ENCODE assay signal across 6 cellular contexts in the genomic region with DNA sequence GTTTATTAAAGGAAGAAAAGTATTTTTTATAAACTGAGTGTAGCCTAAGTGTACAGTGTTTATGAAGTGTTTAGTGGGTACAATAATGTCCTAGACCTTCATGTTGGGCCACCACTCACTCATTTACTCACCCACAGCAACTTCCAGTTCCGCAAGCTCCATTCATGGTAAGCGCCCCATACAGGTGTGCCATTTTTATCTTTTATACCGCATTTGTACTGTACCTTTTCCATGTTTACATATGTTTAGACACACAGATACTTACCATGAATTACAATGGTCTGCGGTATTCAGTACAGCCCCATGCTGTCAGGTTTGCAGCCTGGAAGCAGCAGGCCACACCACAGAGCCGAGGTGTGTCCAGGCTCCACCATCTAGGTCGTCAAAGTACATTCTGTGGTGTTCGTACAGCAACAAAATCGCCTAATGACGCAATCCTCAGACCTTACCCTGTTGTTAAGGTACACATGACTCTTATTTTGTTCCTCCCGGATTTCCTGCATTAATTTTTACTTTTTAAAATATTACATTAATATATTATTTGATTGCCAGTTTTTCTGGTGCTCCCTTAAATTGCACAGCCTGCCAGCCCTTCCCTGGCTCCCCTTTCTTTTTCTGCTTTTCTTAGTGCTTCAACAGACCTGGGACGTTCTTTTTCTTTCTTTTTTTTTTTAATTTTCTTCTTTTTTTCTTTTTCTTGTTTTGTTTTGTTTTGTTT. TPM values are rescaled to one million over a fixed set of nuclear protein-coding genes. Genes with fewer than 3 reads are reported as not detected.
DNase-seq lines count a peak whose midpoint lies in the region; ATAC-seq, FAIRE-seq and TF ChIP-seq lines count a peak whose summit lies in the region.

No MANE protein-coding gene starts in this region.

- H3K27ac ChIP-seq in BLaER1 (peak overlapping the region; percentile 82), GM12878 (ENCODE audit: control insufficient read depth, insufficient read depth) (peak overlapping the region; percentile 64)

- intact Hi-C loops in GM12878 (cut with micrococcal nuclease; ENCODE audit: unreplicated experiment) = loop anchor here (5.0 kb wide), 1 partner anchor 185 kb away; a partner anchor contains a TSS

- no peak for TF ChIP-seq POLR2A in GM12878 (IDR thresholded peaks at IDR 0.05; ENCODE audit: low read depth, low read length)

- H3K9ac ChIP-seq in BLaER1 (peak overlapping the region; percentile 88), Loucy (ENCODE audit: low read depth, low read length, poor library complexity, severe bottlenecking) (peak overlapping the region; percentile 84), GM12878 (ENCODE audit: control insufficient read depth, insufficient read depth, low read length) (peak overlapping the region; percentile 95)

- no peak for ATAC-seq in GM12878
- peak in 1 of 2 donors; percentile 30 for ATAC-seq in naive thymus-derived CD8-positive, alpha-beta T cell
- no peak for ATAC-seq in HG03095 (IDR thresholded peaks at IDR 0.05; ENCODE audit: unreplicated experiment)

- H3K4me3 ChIP-seq in BLaER1 = peak overlapping the region; percentile 80
- H3K4me3 ChIP-seq in Loucy (ENCODE audit: low read length, poor library complexity, severe bottlenecking) = peak overlapping the region; percentile 98
- H3K4me3 ChIP-seq in GM12878 = peak overlapping the region; percentile 85

- POLR2A ChIA-PET in GM12878 (lab: Charles Lee) = interaction anchor here (0.7 to 1.4 kb wide), 5 partner anchors 25 to 83 kb away, joined by 3 to 8 read pairs (median 4); a partner anchor contains a TSS
- POLR2A ChIA-PET in naive thymus-derived CD8-positive, alpha-beta T cell (lab: Charles Lee) = interaction anchor here (0.8 to 5.9 kb wide), 7 partner anchors 12 to 722 kb away, joined by 3 to 75 read pairs (median 16); a partner anchor contains a TSS

- H3K79me2 ChIP-seq in Loucy (ENCODE audit: insufficient read depth, low read length) = peaks cover 40% of the 10 kb centered on the region
- H3K79me2 ChIP-seq in GM12878 (ENCODE audit: control insufficient read depth, insufficient read depth, low read length) = peaks cover 38% of the 10 kb centered on the region

- H3K36me3 Mint-ChIP-seq in naive thymus-derived CD8-positive, alpha-beta T cell = peaks cover 2 to 31% (median 4%) of the 10 kb centered on the region in 3 donors

- H3K36me3 ChIP-seq in BLaER1 = peaks cover 27% of the 10 kb centered on the region
- peaks cover 7% of the 10 kb centered on the region for H3K36me3 ChIP-seq in Loucy (ENCODE audit: insufficient read depth, low read length)
- peaks cover 0 to 9% of the 10 kb centered on the region in 2 experiments; a peak in 1 of 4 replicates for H3K36me3 ChIP-seq in GM12878 (ENCODE audit: control insufficient read depth in 2 of 2, insufficient read depth in 2 of 2, low read length in 1 of 2)

- CTCF ChIA-PET in GM12878 (lab: Yijun Ruan, JAX) = interaction anchor here (0.7 to 5.7 kb wide), 24 partner anchors 9 to 723 kb away, joined by 3 to 121 read pairs (median 5); a partner anchor contains a TSS

- TF ChIP-seq CTCF in Loucy (conservative IDR thresholded peaks at IDR 0.05; ENCODE audit: low read length) = no peak
- no peak for TF ChIP-seq CTCF in GM12878 (IDR thresholded peaks at IDR 0.05 in 2 of 3, conservative IDR thresholded peaks at IDR 0.05 in 1 of 3; ENCODE audit: control insufficient read depth in 2 of 3, extremely low read depth in 1 of 3, insufficient read depth in 1 of 3, low read depth in 3 of 3, low read length in 3 of 3)

- FAIRE-seq in GM12878 (lab: Jason Lieb, UNC) = no peak

- no peaks in the 10 kb centered on the region for H3K27me3 Mint-ChIP-seq in naive thymus-derived CD8-positive, alpha-beta T cell

- H4K20me1 ChIP-seq in BLaER1 (peaks cover 23% of the 10 kb centered on the region), Loucy (ENCODE audit: insufficient read depth, low read length, poor library complexity, severe bottlenecking) (peaks cover 38% of the 10 kb centered on the region), GM12878 (ENCODE audit: control insufficient read depth, insufficient read depth) (no peaks in the 10 kb centered on the region)

- no peaks in the 10 kb centered on the region for H3K9me2 ChIP-seq in Loucy (replicated peaks; ENCODE audit: low read depth, low read length)

- TF ChIP-seq RAD21 in GM12878 (IDR thresholded peaks at IDR 0.05; ENCODE audit: insufficient read depth, low read depth, low read length) = no peak

- no peak for TF ChIP-seq EP300 in GM12878 (IDR thresholded peaks at IDR 0.05; ENCODE audit: borderline replicate concordance in 1 of 2, control insufficient read depth in 1 of 2, low read depth in 2 of 2, low read length in 2 of 2)

- H3K27me3 ChIP-seq in BLaER1 = no peaks in the 10 kb centered on the region
- no peaks in the 10 kb centered on the region for H3K27me3 ChIP-seq in Loucy (ENCODE audit: insufficient read depth, low read length, poor library complexity, severe bottlenecking)
- no peaks in the 10 kb centered on the region; a peak in 1 of 4 replicates for H3K27me3 ChIP-seq in GM12878 (replicated peaks in 1 of 2; ENCODE audit: control insufficient read depth in 2 of 2, insufficient read depth in 2 of 2, low read length in 1 of 2)

- peak overlapping the region; percentile 98 to 99 (median 98) for H3K27ac Mint-ChIP-seq in naive thymus-derived CD8-positive, alpha-beta T cell

- peak overlapping the region; percentile 75 for H2AFZ ChIP-seq in Loucy (ENCODE audit: low read length)
- peak overlapping the region; percentile 84 for H2AFZ ChIP-seq in GM12878 (ENCODE audit: control insufficient read depth, low read depth, low read length)

- H3K4me2 ChIP-seq in BLaER1 (peak overlapping the region; percentile 87), Loucy (ENCODE audit: low read depth, low read length, poor library complexity, severe bottlenecking) (peak overlapping the region; percentile 82), GM12878 (ENCODE audit: control insufficient read depth, insufficient read depth) (peak overlapping the region; percentile 93)

- in situ Hi-C loops in GM12878 (cut with MboI) = loop anchor here (10.0 kb wide), 1 partner anchor 722 kb away; a partner anchor contains a TSS

- RAD21 ChIA-PET in GM12878 (lab: Charles Lee; ENCODE audit: unreplicated experiment) = interaction anchor here (0.9 to 2.3 kb wide), 6 partner anchors 36 to 722 kb away, joined by 3 to 33 read pairs (median 6); a partner anchor contains a TSS

- H3K4me3 Mint-ChIP-seq in naive thymus-derived CD8-positive, alpha-beta T cell = peak overlapping the region; percentile 95 to 99 (median 98)

- H3F3A ChIP-seq in Loucy (ENCODE audit: low read depth) = peaks cover 4% of the 10 kb centered on the region; the same call in 1 of the 2 replicates

- no peaks in the 10 kb centered on the region for H3K9me3 ChIP-seq in BLaER1
- H3K9me3 ChIP-seq in Loucy (ENCODE audit: insufficient read depth, low read depth, low read length) = no peaks in the 10 kb centered on the region
- no peaks in the 10 kb centered on the region for H3K9me3 ChIP-seq in GM12878 (replicated peaks; ENCODE audit: control insufficient read depth, insufficient read depth, low read length)

- BruUV-seq in GM12878 (replicated peaks; lab: Mats Ljungman, UMichigan) = TSS peak; percentile 84

- 44% methylated on average over 11 of the region's 11 CpGs for WGBS in GM12878 (ENCODE audit: insufficient coverage, insufficient replicate concordance, low lambda C conversion rate, missing lambda C conversion rate)

- H3K4me1 Mint-ChIP-seq in naive thymus-derived CD8-positive, alpha-beta T cell = peaks cover 19 to 49% (median 44%) of the 10 kb centered on the region in 4 donors

- SMC1A ChIA-PET in GM12878 (lab: Charles Lee; ENCODE audit: uncharacterized antibody, unreplicated experiment) = interaction anchor here (0.8 to 3.5 kb wide), 10 partner anchors 10 to 187 kb away, joined by 3 to 35 read pairs (median 6); a partner anchor contains a TSS

- DNase-seq in GM12878 (ENCODE audit: low read depth, low spot score) (no peak), ecto neural progenitor cell (ENCODE audit: low spot score) (no peak)
- DNase-seq in naive thymus-derived CD8-positive, alpha-beta T cell = peak in 7 of 10 donors; percentile 8 to 59 (median 48)

- no peaks in the 10 kb centered on the region for H3K9me3 Mint-ChIP-seq in naive thymus-derived CD8-positive, alpha-beta T cell

- H3K4me1 ChIP-seq in BLaER1 (peaks cover 34% of the 10 kb centered on the region), Loucy (ENCODE audit: insufficient read depth, low read length, poor library complexity, severe bottlenecking) (peaks cover 39% of the 10 kb centered on the region), GM12878 (ENCODE audit: control insufficient read depth, insufficient read depth, low read length) (peaks cover 4% of the 10 kb centered on the region; the same call in 1 of the 2 replicates)

RNA-seq across cellular contexts. Expression of a gene that starts 0.9 kb away (rescaled TPM):
- 285 and 310 TPM in 2 replicates for total RNA-seq in GM12878 (2013; cell fraction: nucleolus; rRNA removed)
- total RNA-seq in GM12878 (2014; rRNA removed) = 214 and 257 TPM in 2 replicates
- total RNA-seq in GM12878 (2014; rRNA removed; fragmentation: Illumina TruSeq; extraction: Trizol) = 363 and 370 TPM in 2 replicates
- 186 and 191 TPM in 2 replicates for total RNA-seq in GM12878 (2021)
- polyA plus RNA-seq in GM12878 (2011; ENCODE audit: low read depth) = 257 TPM
- polyA plus RNA-seq in GM12878 (2011; rRNA removed) = 197 and 267 TPM in 2 replicates
- polyA plus RNA-seq in GM12878 (2011; cell fraction: cytosol; rRNA removed) = 84.4 and 93.4 TPM in 2 replicates
- polyA plus RNA-seq in GM12878 (2011; cell fraction: nucleus; rRNA removed) = 92.0 and 102 TPM in 2 replicates
- 219 and 234 TPM in 2 replicates for polyA plus RNA-seq in GM12878 (2012)
- polyA plus RNA-seq in GM12878 (2014; fragmentation: Illumina TruSeq; extraction: Trizol) = 467 and 621 TPM in 2 replicates
- 100 to 1,000 TPM; 802 to 998 TPM for polyA plus RNA-seq in GM12878 (2014; fragmentation: Nextera tagmentation; extraction: Ambion mirVana)
- polyA plus RNA-seq in GM12878 (2014; rRNA removed) = 286 and 329 TPM in 2 replicates
- polyA plus RNA-seq in GM12878 (2016; fragmentation: Nextera tagmentation; extraction: Ambion mirVana) = 100 to 1,000 TPM; 638 to 646 TPM
- polyA minus RNA-seq in GM12878 (2011; rRNA and poly(A)+ RNA removed) = 51.5 and 76.1 TPM in 2 replicates
- 27.3 and 30.9 TPM in 2 replicates for polyA minus RNA-seq in GM12878 (2011; cell fraction: cytosol; rRNA and poly(A)+ RNA removed)
- 65.2 and 94.9 TPM in 2 replicates for polyA minus RNA-seq in GM12878 (2011; cell fraction: nucleus; rRNA and poly(A)+ RNA removed)
- 100 to 1,000 TPM; 128 to 131 TPM for total RNA-seq in naive thymus-derived CD8-positive, alpha-beta T cell
- polyA plus RNA-seq in naive thymus-derived CD8-positive, alpha-beta T cell = 100 to 1,000 TPM; 341 to 350 (median 349) TPM

RNA-seq across cellular contexts. Expression of a gene that starts 26.6 kb away (rescaled TPM):
- total RNA-seq in GM12878 (2013; cell fraction: nucleolus; rRNA removed) = 91.0 and 96.1 TPM in 2 replicates
- total RNA-seq in GM12878 (2014; rRNA removed) (0.85 and 1.8 TPM in 2 replicates), GM12878 (2014; rRNA removed; fragmentation: Illumina TruSeq; extraction: Trizol) (1.1 and 1.2 TPM in 2 replicates), GM12878 (2021) (0.21 and 0.24 TPM in 2 replicates)
- not detected for polyA plus RNA-seq in GM12878 (2011; ENCODE audit: low read depth)
- polyA plus RNA-seq in GM12878 (2011; rRNA removed) (0.72 and 0.91 TPM in 2 replicates), GM12878 (2014; fragmentation: Illumina TruSeq; extraction: Trizol) (0.25 TPM in 1 of 2 replicates, not detected in the other), GM12878 (2014; fragmentation: Nextera tagmentation; extraction: Ambion mirVana) (not detected), GM12878 (2014; rRNA removed) (0.09 and 0.23 TPM in 2 replicates), GM12878 (2016; fragmentation: Nextera tagmentation; extraction: Ambion mirVana) (not detected)
- polyA plus RNA-seq in GM12878 (2011; cell fraction: cytosol; rRNA removed) = 0.07 and 0.13 TPM in 2 replicates
- 2.4 and 3.0 TPM in 2 replicates for polyA plus RNA-seq in GM12878 (2011; cell fraction: nucleus; rRNA removed)
- polyA plus RNA-seq in GM12878 (2012) = not detected in 2 replicates
- polyA minus RNA-seq in GM12878 (2011; rRNA and poly(A)+ RNA removed) = 15.5 and 19.1 TPM in 2 replicates
- polyA minus RNA-seq in GM12878 (2011; cell fraction: cytosol; rRNA and poly(A)+ RNA removed) = not detected in 2 replicates
- 14.6 and 23.7 TPM in 2 replicates for polyA minus RNA-seq in GM12878 (2011; cell fraction: nucleus; rRNA and poly(A)+ RNA removed)
- 1 to 10 TPM; 4.6 to 5.0 TPM for total RNA-seq in naive thymus-derived CD8-positive, alpha-beta T cell
- not detected for polyA plus RNA-seq in naive thymus-derived CD8-positive, alpha-beta T cell

RNA-seq across cellular contexts. Expression of a gene that starts 29.1 kb away (rescaled TPM):
- 0.71 TPM in 1 of 2 replicates, not detected in the other for total RNA-seq in GM12878 (2013; cell fraction: nucleolus; rRNA removed)
- total RNA-seq in GM12878 (2014; rRNA removed) (not detected in 2 replicates), GM12878 (2014; rRNA removed; fragmentation: Illumina TruSeq; extraction: Trizol) (not detected in 2 replicates), GM12878 (2021) (0.24 TPM in 1 of 2 replicates, not detected in the other)
- polyA plus RNA-seq in GM12878 (2011; ENCODE audit: low read depth) = not detected
- polyA plus RNA-seq in GM12878 (2011; rRNA removed) (0.03 and 0.12 TPM in 2 replicates), GM12878 (2014; fragmentation: Illumina TruSeq; extraction: Trizol) (0.03 TPM in 1 of 2 replicates, not detected in the other), GM12878 (2014; fragmentation: Nextera tagmentation; extraction: Ambion mirVana) (under 1 TPM in 1 of 2 experiments, not detected in 1; 0.02 TPM), GM12878 (2014; rRNA removed) (not detected in 2 replicates), GM12878 (2016; fragmentation: Nextera tagmentation; extraction: Ambion mirVana) (not detected)
- polyA plus RNA-seq in GM12878 (2011; cell fraction: cytosol; rRNA removed) = not detected in 2 replicates
- polyA plus RNA-seq in GM12878 (2011; cell fraction: nucleus; rRNA removed) = 0.09 TPM in 1 of 2 replicates, not detected in the other
- polyA plus RNA-seq in GM12878 (2012) = 0.04 and 0.07 TPM in 2 replicates
- not detected in 2 replicates for polyA minus RNA-seq in GM12878 (2011; rRNA and poly(A)+ RNA removed)
- not detected in 2 replicates for polyA minus RNA-seq in GM12878 (2011; cell fraction: cytosol; rRNA and poly(A)+ RNA removed)
- polyA minus RNA-seq in GM12878 (2011; cell fraction: nucleus; rRNA and poly(A)+ RNA removed) = not detected in 2 replicates
- total RNA-seq in naive thymus-derived CD8-positive, alpha-beta T cell = not detected
- polyA plus RNA-seq in naive thymus-derived CD8-positive, alpha-beta T cell = not detected

RNA-seq across cellular contexts. Expression of a gene that starts 35.3 kb away (rescaled TPM):
- 101 and 106 TPM in 2 replicates for total RNA-seq in GM12878 (2013; cell fraction: nucleolus; rRNA removed)
- 28.0 and 33.8 TPM in 2 replicates for total RNA-seq in GM12878 (2014; rRNA removed)
- total RNA-seq in GM12878 (2014; rRNA removed; fragmentation: Illumina TruSeq; extraction: Trizol) = 29.7 and 30.6 TPM in 2 replicates
- total RNA-seq in GM12878 (2021) = 33.3 and 35.9 TPM in 2 replicates
- polyA plus RNA-seq in GM12878 (2011; ENCODE audit: low read depth) = 18.6 TPM
- 47.0 and 57.7 TPM in 2 replicates for polyA plus RNA-seq in GM12878 (2011; rRNA removed)
- polyA plus RNA-seq in GM12878 (2011; cell fraction: cytosol; rRNA removed) = 27.5 and 33.5 TPM in 2 replicates
- polyA plus RNA-seq in GM12878 (2011; cell fraction: nucleus; rRNA removed) = 81.6 and 84.6 TPM in 2 replicates
- 22.8 and 29.9 TPM in 2 replicates for polyA plus RNA-seq in GM12878 (2012)
- polyA plus RNA-seq in GM12878 (2014; fragmentation: Illumina TruSeq; extraction: Trizol) = 32.2 and 40.7 TPM in 2 replicates
- polyA plus RNA-seq in GM12878 (2014; fragmentation: Nextera tagmentation; extraction: Ambion mirVana) = 1 to 10 TPM; 3.5 to 7.9 TPM
- polyA plus RNA-seq in GM12878 (2014; rRNA removed) = 20.2 and 25.3 TPM in 2 replicates
- 1 to 10 TPM; 2.7 to 3.0 TPM for polyA plus RNA-seq in GM12878 (2016; fragmentation: Nextera tagmentation; extraction: Ambion mirVana)
- 65.6 and 73.2 TPM in 2 replicates for polyA minus RNA-seq in GM12878 (2011; rRNA and poly(A)+ RNA removed)
- polyA minus RNA-seq in GM12878 (2011; cell fraction: cytosol; rRNA and poly(A)+ RNA removed) = 18.3 and 19.3 TPM in 2 replicates
- polyA minus RNA-seq in GM12878 (2011; cell fraction: nucleus; rRNA and poly(A)+ RNA removed) = 36.0 and 36.5 TPM in 2 replicates
- 10 to 100 TPM; 65.4 to 68.0 TPM for total RNA-seq in naive thymus-derived CD8-positive, alpha-beta T cell
- polyA plus RNA-seq in naive thymus-derived CD8-positive, alpha-beta T cell = 10 to 100 TPM; 16.4 to 30.0 (median 20.3) TPM

RNA-seq across cellular contexts. Expression of a gene that starts 39.2 kb away (rescaled TPM):
- total RNA-seq in GM12878 (2013; cell fraction: nucleolus; rRNA removed) = 67.8 and 69.2 TPM in 2 replicates
- 0.33 and 0.40 TPM in 2 replicates for total RNA-seq in GM12878 (2014; rRNA removed)
- total RNA-seq in GM12878 (2014; rRNA removed; fragmentation: Illumina TruSeq; extraction: Trizol) = 0.67 and 0.83 TPM in 2 replicates
- 0.33 and 0.35 TPM in 2 replicates for total RNA-seq in GM12878 (2021)
- 0.20 TPM for polyA plus RNA-seq in GM12878 (2011; ENCODE audit: low read depth)
- polyA plus RNA-seq in GM12878 (2011; rRNA removed) = 0.90 and 1.7 TPM in 2 replicates
- polyA plus RNA-seq in GM12878 (2011; cell fraction: cytosol; rRNA removed) = 0.18 and 0.19 TPM in 2 replicates
- 2.1 and 3.0 TPM in 2 replicates for polyA plus RNA-seq in GM12878 (2011; cell fraction: nucleus; rRNA removed)
- polyA plus RNA-seq in GM12878 (2012) = 0.22 and 0.24 TPM in 2 replicates
- polyA plus RNA-seq in GM12878 (2014; fragmentation: Illumina TruSeq; extraction: Trizol) = 0.43 and 0.47 TPM in 2 replicates
- under 1 TPM in 1 of 2 experiments, not detected in 1; 0.04 TPM for polyA plus RNA-seq in GM12878 (2014; fragmentation: Nextera tagmentation; extraction: Ambion mirVana)
- polyA plus RNA-seq in GM12878 (2014; rRNA removed) = 0.40 and 0.42 TPM in 2 replicates
- polyA plus RNA-seq in GM12878 (2016; fragmentation: Nextera tagmentation; extraction: Ambion mirVana) = under 1 TPM; 0.13 to 0.19 TPM
- polyA minus RNA-seq in GM12878 (2011; rRNA and poly(A)+ RNA removed) = 7.5 and 8.7 TPM in 2 replicates
- polyA minus RNA-seq in GM12878 (2011; cell fraction: cytosol; rRNA and poly(A)+ RNA removed) = 0.62 TPM in 1 of 2 replicates, not detected in the other
- 9.9 and 15.0 TPM in 2 replicates for polyA minus RNA-seq in GM12878 (2011; cell fraction: nucleus; rRNA and poly(A)+ RNA removed)
- total RNA-seq in naive thymus-derived CD8-positive, alpha-beta T cell = 1 to 10 TPM; 3.3 to 3.4 TPM
- under 1 TPM in 2 of 3 donors, not detected in 1; 0.06 to 0.08 TPM for polyA plus RNA-seq in naive thymus-derived CD8-positive, alpha-beta T cell

Comparison
In these comparisons a context has a peak if more than half of its experiments do, and no peak if none do; other contexts are left out.
1. DNase-seq: peak in naive thymus-derived CD8-positive, alpha-beta T cell (7 of 10); none in GM12878 (single experiment) and ecto neural progenitor cell (single experiment).
2. Peak in every context shown above with its lines, with median percentiles within 50 percentile points of each other: H3K4me2 ChIP-seq, H3K4me3 ChIP-seq and H3K9ac ChIP-seq.